ENCODE assay signal across 15 cellular contexts in genomic region chrX:17024896-17025295, GRCh38.
DNase-seq lines count a peak whose midpoint lies in the region; ATAC-seq and TF ChIP-seq lines count a peak whose summit lies in the region.
"Had no signal": no experiment of that assay in that cellular context is flagged by ENCODE, and none has a peak within 500 bp of the region (broad histone marks: within the 10 kb centered on the region; RNA-seq: fewer than 3 reads in every experiment).

No MANE protein-coding gene starts in this region.

- TF ChIP-seq CTCF in nephron progenitor cell (IDR thresholded peaks at IDR 0.05) (no peak), right atrium auricular region (IDR thresholded peaks at IDR 0.05) (no peak)

- no peaks in the 10 kb centered on the region for H3K27me3 ChIP-seq in right atrium auricular region

- H3K27ac Mint-ChIP-seq in nephron progenitor cell = peak overlapping the region; percentile 88

- no peaks in the 10 kb centered on the region for H3K9me3 ChIP-seq in right atrium auricular region
- H3K9me3 ChIP-seq: breast epithelium had no signal

- no peaks in the 10 kb centered on the region for H3K36me3 Mint-ChIP-seq in nephron progenitor cell (ENCODE audit: low read depth)

- peak overlapping the region; percentile 46 for H3K4me3 Mint-ChIP-seq in nephron progenitor cell

- DNase-seq in Daoy (ENCODE audit: low read depth) = peak; percentile 50
- DNase-seq in NCI-H524 (lab: John Stamatoyannopoulos, UW) = peak; percentile 85 to 93
- peak; percentile 2 for DNase-seq in dermis blood vessel endothelial cell
- peak; percentile 56 for DNase-seq in nephron progenitor cell
- DNase-seq in right atrium auricular region (ENCODE audit: low spot score) = no peak
- DNase-seq in sciatic nerve (ENCODE audit: low spot score) = no peak
- DNase-seq in T-helper 9 cell = no peak
- DNase-seq: activated effector memory CD4-positive, alpha-beta T cell treated with anti-CD3 and anti-CD28 coated beads, Interleukin-2, amount 50 U/mL, for 16 hours; KBM-7; NCI-H187; OCI-M1; stimulated activated CD4-positive, alpha-beta T cell treated with anti-CD3 and anti-CD28 coated beads, Interleukin-2, amount 100 ng/mL, for 24 hours had no signal

- no peak overlapping the region for H3K4me3 ChIP-seq in right atrium auricular region
- H3K4me3 ChIP-seq: breast epithelium had no signal

- H3K27me3 Mint-ChIP-seq in nephron progenitor cell (ENCODE audit: low read depth, poor library complexity) = peaks cover 8% of the 10 kb centered on the region

- no peaks in the 10 kb centered on the region for H3K4me1 ChIP-seq in right atrium auricular region
- H3K4me1 ChIP-seq: breast epithelium had no signal

- H3K9me3 Mint-ChIP-seq in nephron progenitor cell = no peaks in the 10 kb centered on the region

- no peak for ATAC-seq in HG03097 (IDR thresholded peaks at IDR 0.05; ENCODE audit: low FRiP score, unreplicated experiment)
- ATAC-seq in sciatic nerve = no peak

- H3K27ac ChIP-seq in right atrium auricular region = no peak overlapping the region
- H3K27ac ChIP-seq: breast epithelium, epithelial cell of prostate had no signal

- no peaks in the 10 kb centered on the region for H3K36me3 ChIP-seq in right atrium auricular region
- H3K36me3 ChIP-seq: breast epithelium had no signal

- peaks cover 29% of the 10 kb centered on the region for H3K4me1 Mint-ChIP-seq in nephron progenitor cell

- intact Hi-C loops in sciatic nerve (cut with DNase I) = no loop called here

Comparison
In these comparisons a context has a peak if more than half of its experiments do, and no peak if none do; other contexts are left out.
1. DNase-seq: peak in Daoy (single experiment), NCI-H524 (2 of 2), dermis blood vessel endothelial cell (single experiment) and nephron progenitor cell (single experiment); none in right atrium auricular region (single experiment), sciatic nerve (single experiment) and T-helper 9 cell (single experiment).